ENCODE assay signal across 8 cellular contexts in the genomic region with DNA sequence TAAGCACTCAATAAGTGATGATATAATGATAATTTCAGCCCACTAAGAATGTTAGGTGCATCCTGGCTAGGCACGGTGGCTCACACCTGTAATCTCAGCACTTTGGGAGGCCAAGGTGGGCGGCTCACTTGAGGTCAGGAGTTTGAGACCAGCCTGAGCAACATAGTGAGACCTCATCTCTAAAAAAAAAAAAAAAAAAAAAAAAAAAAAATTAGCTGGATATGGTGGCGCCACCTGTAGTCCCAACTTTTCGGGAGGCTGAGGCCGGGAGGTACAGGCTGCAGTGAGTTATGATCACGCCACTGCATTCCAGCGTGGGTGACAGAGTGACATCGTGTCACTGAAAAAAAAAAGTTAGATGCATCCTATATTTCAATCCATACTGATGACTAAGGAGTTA. TPM values are rescaled to one million over a fixed set of nuclear protein-coding genes. Genes with fewer than 3 reads are reported as not detected.
DNase-seq lines count a peak whose midpoint lies in the region; ATAC-seq, FAIRE-seq and TF ChIP-seq lines count a peak whose summit lies in the region.
"Not testable (repeated sequence)": the region's sequence is repeated elsewhere in the genome, so short reads cannot be mapped to it uniquely, and the experiment has no call there.

No MANE protein-coding gene starts in this region.

- not testable (repeated sequence) for H3F3A ChIP-seq in Loucy (ENCODE audit: low read depth)

- not testable (repeated sequence) for H3K36me3 ChIP-seq in Loucy (ENCODE audit: insufficient read depth, low read length); esophagus squamous epithelium; HepG2 (replicated peaks in 1 of 2; ENCODE audit: control insufficient read depth in 1 of 2, insufficient read depth in 2 of 2, low read length in 2 of 2); sigmoid colon; aorta (ENCODE audit: control insufficient read depth in 1 of 2, insufficient read depth in 2 of 2, low read length in 1 of 2)

- intact Hi-C loops in activated naive CD4-positive, alpha-beta T cell treated with anti-CD3 and anti-CD28 coated beads for 36 hours (cut with micrococcal nuclease); HepG2 (cut with micrococcal nuclease; ENCODE audit: unreplicated experiment); sigmoid colon (cut with DNase I); aorta (cut with DNase I): not testable (repeated sequence)
- intact Hi-C loops in esophagus squamous epithelium (cut with DNase I), result loop anchor here (10.0 kb wide), 1 partner anchor 108 kb away; no protein-coding TSS in a partner anchor

- H3K9me3 Mint-ChIP-seq in activated naive CD4-positive, alpha-beta T cell treated with anti-CD3 and anti-CD28 coated beads for 36 hours; chondrocyte (ENCODE audit: low read depth): not testable (repeated sequence)

- H3K27ac ChIP-seq in esophagus squamous epithelium, result peak overlapping the region in 3 of 4 donors; percentile 42 to 73 (median 67)
- H3K27ac ChIP-seq in HepG2 (ENCODE audit: extremely low read length, insufficient read depth, low read length), result not testable (repeated sequence)
- peak overlapping the region; percentile 13 to 65 (median 34) for H3K27ac ChIP-seq in sigmoid colon
- H3K27ac ChIP-seq in aorta (ENCODE audit: low read depth in 1 of 2, low read length in 2 of 2), result peak overlapping the region; percentile 37 to 74

- not testable (repeated sequence) for H3K9me3 ChIP-seq in Loucy (ENCODE audit: insufficient read depth, low read depth, low read length); esophagus squamous epithelium; HepG2 (ENCODE audit: low read length); sigmoid colon; aorta (ENCODE audit: control insufficient read depth, low read length)

- POLR2A ChIA-PET in HepG2 (lab: Yijun Ruan, JAX), result interaction anchor here (0.6 kb wide), 1 partner anchor 13 kb away, joined by 3 read pairs; no protein-coding TSS in a partner anchor

- TF ChIP-seq CTCF in Loucy (conservative IDR thresholded peaks at IDR 0.05; ENCODE audit: low read length), result peak; percentile 22; the same call in 1 of the 2 replicates
- TF ChIP-seq CTCF in chondrocyte (IDR thresholded peaks at IDR 0.05), result peak; percentile 59
- not testable (repeated sequence) for TF ChIP-seq CTCF in esophagus squamous epithelium (IDR thresholded peaks at IDR 0.05); HepG2 (CRISPR knock-in tag; IDR thresholded peaks at IDR 0.05); sigmoid colon (IDR thresholded peaks at IDR 0.05)

- H3K27me3 ChIP-seq in Loucy (ENCODE audit: insufficient read depth, low read length, poor library complexity, severe bottlenecking); esophagus squamous epithelium; HepG2 (ENCODE audit: control insufficient read depth in 1 of 2, insufficient read depth in 2 of 2, low read length in 2 of 2); sigmoid colon; aorta (ENCODE audit: control insufficient read depth in 1 of 2, insufficient read depth in 2 of 2, low read length in 1 of 2): not testable (repeated sequence)

- not testable (repeated sequence) for H3K27ac Mint-ChIP-seq in activated naive CD4-positive, alpha-beta T cell treated with anti-CD3 and anti-CD28 coated beads for 36 hours; chondrocyte (ENCODE audit: unreplicated experiment)

- peak; percentile 22 for DNase-seq in ELR (ENCODE audit: low read depth)
- peak; percentile 12 for DNase-seq in activated naive CD4-positive, alpha-beta T cell treated with anti-CD3 and anti-CD28 coated beads for 36 hours
- not testable (repeated sequence) for DNase-seq in chondrocyte (ENCODE audit: low spot score); esophagus squamous epithelium (lab: John Stamatoyannopoulos, UW); HepG2 (ENCODE audit: low spot score); sigmoid colon; aorta

- CTCF ChIA-PET in activated naive CD4-positive, alpha-beta T cell treated with anti-CD3 and anti-CD28 coated beads for 36 hours (lab: Charles Lee), result not testable (repeated sequence)
- CTCF ChIA-PET in HepG2 (lab: Yijun Ruan, JAX; ENCODE audit: low intra/inter-chr PET ratio, low total read pairs), result interaction anchor here (1.7 kb wide), 1 partner anchor 15 kb away, joined by 6 read pairs; no protein-coding TSS in a partner anchor

- not testable (repeated sequence) for H3K4me3 Mint-ChIP-seq in activated naive CD4-positive, alpha-beta T cell treated with anti-CD3 and anti-CD28 coated beads for 36 hours; chondrocyte (ENCODE audit: unreplicated experiment)

- not testable (repeated sequence) for H3K4me1 Mint-ChIP-seq in activated naive CD4-positive, alpha-beta T cell treated with anti-CD3 and anti-CD28 coated beads for 36 hours (ENCODE audit: low read depth)
- peaks cover 22% of the 10 kb centered on the region for H3K4me1 Mint-ChIP-seq in chondrocyte (ENCODE audit: low read depth)

- not testable (repeated sequence) for TF ChIP-seq EP300 in HepG2 (IDR thresholded peaks at IDR 0.05; ENCODE audit: low read depth in 2 of 2, low read length in 2 of 2); HepG2 (CRISPR knock-in tag; IDR thresholded peaks at IDR 0.05; ENCODE audit: borderline replicate concordance); sigmoid colon (IDR thresholded peaks at IDR 0.05)

- peak; percentile 8 for FAIRE-seq in HepG2 (lab: Jason Lieb, UNC)

- 69 to 72% methylated on average over 7 to 8 of the region's 8 CpGs for WGBS in esophagus squamous epithelium, 2 donors
- 44% methylated on average over 8 of the region's 8 CpGs for WGBS in HepG2 (ENCODE audit: low lambda C conversion rate)
- WGBS in sigmoid colon, 2 donors, result 84% methylated on average over 8 of the region's 8 CpGs
- WGBS in aorta, 2 donors, result 47 to 53% methylated on average over 8 of the region's 8 CpGs

- H3K4me3 ChIP-seq in Loucy (ENCODE audit: low read length, poor library complexity, severe bottlenecking); esophagus squamous epithelium; HepG2 (replicated peaks in 1 of 3; ENCODE audit: insufficient read depth in 1 of 3, low read depth in 2 of 3, low read length in 3 of 3); sigmoid colon; aorta (ENCODE audit: low read length in 2 of 2): not testable (repeated sequence)

- H3K4me1 ChIP-seq in Loucy (ENCODE audit: insufficient read depth, low read length, poor library complexity, severe bottlenecking); aorta (ENCODE audit: control insufficient read depth in 1 of 2, insufficient read depth in 2 of 2, low read length in 2 of 2): not testable (repeated sequence)
- peaks cover 0 to 14% (median 0%) of the 10 kb centered on the region in 3 donors for H3K4me1 ChIP-seq in esophagus squamous epithelium
- H3K4me1 ChIP-seq in HepG2 (ENCODE audit: insufficient read depth, low read length), result peaks cover 84% of the 10 kb centered on the region
- H3K4me1 ChIP-seq in sigmoid colon, result peaks cover 0 to 37% (median 17%) of the 10 kb centered on the region in 4 donors

- H2AFZ ChIP-seq in Loucy (ENCODE audit: low read length); HepG2 (ENCODE audit: low read length): not testable (repeated sequence)

- H3K9me2 ChIP-seq in Loucy (replicated peaks; ENCODE audit: low read depth, low read length), result not testable (repeated sequence)

- not testable (repeated sequence) for H3K36me3 Mint-ChIP-seq in activated naive CD4-positive, alpha-beta T cell treated with anti-CD3 and anti-CD28 coated beads for 36 hours (ENCODE audit: low read depth); chondrocyte (ENCODE audit: low read depth)

- not testable (repeated sequence) for TF ChIP-seq RAD21 in HepG2 (CRISPR knock-in tag; IDR thresholded peaks at IDR 0.05)

- not testable (repeated sequence) for H4K20me1 ChIP-seq in Loucy (ENCODE audit: insufficient read depth, low read length, poor library complexity, severe bottlenecking); HepG2 (ENCODE audit: insufficient read depth, low read length)

- BruUV-seq in HepG2 (replicated peaks; lab: Mats Ljungman, UMichigan), result not testable (repeated sequence)

- not testable (repeated sequence) for H3K27me3 Mint-ChIP-seq in activated naive CD4-positive, alpha-beta T cell treated with anti-CD3 and anti-CD28 coated beads for 36 hours (ENCODE audit: low read depth); chondrocyte (ENCODE audit: low read depth)

- ATAC-seq in HepG2, result peak; percentile 38; the same call in 1 of the 3 replicates
- ATAC-seq in aorta (ENCODE audit: low FRiP score), result not testable (repeated sequence)

- not testable (repeated sequence) for H3K4me2 ChIP-seq in Loucy (ENCODE audit: low read depth, low read length, poor library complexity, severe bottlenecking); HepG2 (ENCODE audit: low read depth, low read length)

- not testable (repeated sequence) for TF ChIP-seq POLR2A in esophagus squamous epithelium (IDR thresholded peaks at IDR 0.05); HepG2 (IDR thresholded peaks at IDR 0.05; ENCODE audit: insufficient read depth in 1 of 2, low read depth in 2 of 2, low read length in 2 of 2); sigmoid colon (IDR thresholded peaks at IDR 0.05)

- H3K79me2 ChIP-seq in Loucy (ENCODE audit: insufficient read depth, low read length); HepG2 (ENCODE audit: insufficient read depth, low read length): not testable (repeated sequence)

- in situ Hi-C loops in HepG2 (cut with HindIII; ENCODE audit: extremely low pct_ligation_motif_present, low pct_unique_long_range_greater_than_20kb), result loop anchor here (25.0 kb wide), 2 partner anchors 320 to 470 kb away; a partner anchor contains a TSS

- not testable (repeated sequence) for H3K9ac ChIP-seq in Loucy (ENCODE audit: low read depth, low read length, poor library complexity, severe bottlenecking); HepG2 (ENCODE audit: insufficient read depth, low read depth, low read length)

RNA-seq across cellular contexts. Expression of a gene that starts 6.9 kb away (rescaled TPM):
- total RNA-seq in activated naive CD4-positive, alpha-beta T cell treated with anti-CD3 and anti-CD28 coated beads for 36 hours, result 1 to 10 TPM; 1.7 to 2.2 TPM
- total RNA-seq in chondrocyte, result 8.6 to 10.9 TPM (median 8.9 TPM) in 3 replicates
- total RNA-seq in esophagus squamous epithelium, result 10 to 100 TPM in 1 of 4 donors, 1 to 10 TPM in 3; 3.6 to 12.6 (median 7.2) TPM
- total RNA-seq in HepG2 (2016; rRNA removed; fragmentation: Illumina TruSeq; extraction: Trizol), result 13.0 and 13.3 TPM in 2 replicates
- 11.0 and 12.4 TPM in 2 replicates for total RNA-seq in HepG2 (2016; cell fraction: cytosol; rRNA removed; fragmentation: Illumina TruSeq; extraction: Trizol; ENCODE audit: low read depth)
- total RNA-seq in HepG2 (2016; cell fraction: insoluble cytoplasmic fraction; rRNA removed; fragmentation: Illumina TruSeq; extraction: Trizol), result 11.7 and 13.4 TPM in 2 replicates
- 6.8 and 7.4 TPM in 2 replicates for total RNA-seq in HepG2 (2016; cell fraction: membrane; rRNA removed; fragmentation: Illumina TruSeq; extraction: Trizol)
- 15.0 and 16.9 TPM in 2 replicates for total RNA-seq in HepG2 (2016; cell fraction: nucleus; rRNA removed; fragmentation: Illumina TruSeq; extraction: Trizol)
- 3.1 and 4.2 TPM in 2 replicates for polyA plus RNA-seq in HepG2 (2011; rRNA removed)
- polyA plus RNA-seq in HepG2 (2011; cell fraction: cytosol; rRNA removed), result 1.2 and 1.5 TPM in 2 replicates
- 7.0 and 7.1 TPM in 2 replicates for polyA plus RNA-seq in HepG2 (2011; cell fraction: nucleus; rRNA removed)
- 4.5 and 5.3 TPM in 2 replicates for polyA plus RNA-seq in HepG2 (2012)
- 0.58 and 0.62 TPM in 2 replicates for polyA plus RNA-seq in HepG2 (2016; cell fraction: cytosol; fragmentation: Illumina TruSeq; extraction: Trizol; ENCODE audit: low read depth)
- polyA plus RNA-seq in HepG2 (2016; cell fraction: insoluble cytoplasmic fraction; fragmentation: Illumina TruSeq; extraction: Trizol; ENCODE audit: low read depth), result 11.3 and 11.5 TPM in 2 replicates
- polyA plus RNA-seq in HepG2 (2016; cell fraction: membrane; fragmentation: Illumina TruSeq; extraction: Trizol; ENCODE audit: low read depth), result 1.2 and 1.8 TPM in 2 replicates
- polyA plus RNA-seq in HepG2 (2016; cell fraction: nucleus; fragmentation: Illumina TruSeq; extraction: Trizol; ENCODE audit: insufficient read depth, low read depth), result 21.3 and 21.4 TPM in 2 replicates
- 1.5 and 2.3 TPM in 2 replicates for polyA minus RNA-seq in HepG2 (2011; rRNA and poly(A)+ RNA removed; ENCODE audit: low replicate concordance)
- 3.5 and 4.3 TPM in 2 replicates for polyA minus RNA-seq in HepG2 (2011; cell fraction: cytosol; rRNA and poly(A)+ RNA removed)
- polyA minus RNA-seq in HepG2 (2011; cell fraction: nucleus; rRNA and poly(A)+ RNA removed), result 13.3 and 14.9 TPM in 2 replicates
- total RNA-seq in sigmoid colon, result 10 to 100 TPM; 20.4 to 42.7 (median 37.0) TPM
- 1 to 10 TPM; 1.8 to 4.1 (median 3.0) TPM for polyA plus RNA-seq in sigmoid colon
- total RNA-seq in aorta, result 10 to 100 TPM; 11.4 to 14.1 TPM
- 10 to 100 TPM in 1 of 2 donors, 1 to 10 TPM in 1; 7.9 to 14.2 TPM for polyA plus RNA-seq in aorta
